Comparison of ENCODE assay signal across 1 cellular context in the genomic region with DNA sequence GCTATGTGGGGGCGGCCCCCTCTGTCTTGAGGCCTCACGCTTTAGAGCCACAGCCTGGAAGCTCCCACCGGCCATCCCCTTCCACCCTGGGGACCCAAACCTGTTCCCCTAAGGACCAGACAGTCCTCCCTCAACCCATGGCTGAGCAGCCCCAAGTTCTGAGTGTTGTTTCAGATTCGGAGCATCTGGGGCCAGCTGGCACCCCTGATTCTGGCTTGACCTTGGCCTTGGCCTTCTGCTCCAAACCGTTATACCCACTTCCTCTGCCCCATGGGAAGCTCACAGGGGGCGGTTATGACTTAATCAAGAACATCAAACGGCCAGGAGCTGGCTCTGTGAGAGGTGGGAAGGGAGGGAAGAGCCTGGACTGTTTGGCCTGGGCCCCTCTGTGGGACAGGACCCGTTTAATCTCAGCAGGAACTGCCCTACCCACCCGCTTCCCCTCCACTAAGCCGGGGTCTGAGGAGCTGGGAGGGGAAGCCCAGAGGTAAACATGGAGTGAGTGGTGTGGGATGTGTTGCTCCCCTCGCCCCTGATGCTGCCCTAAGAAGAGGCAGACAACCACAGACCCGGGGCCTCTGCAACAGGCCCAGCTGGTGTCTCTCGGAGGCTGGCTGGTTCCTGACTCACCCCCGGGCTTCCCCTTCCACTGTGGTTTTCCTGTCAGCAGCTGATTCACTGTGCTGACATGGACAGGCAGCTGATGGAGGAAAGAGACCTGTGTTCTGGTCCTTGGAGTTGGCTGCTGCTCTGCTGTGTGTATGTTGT.
TF ChIP-seq lines count a peak whose summit lies in the region.

No MANE protein-coding gene starts in this region.

TF ChIP-seq in K562, 482 proteins besides CTCF, POLR2A, EP300 and RAD21 (continued from another document and continues in another):
- TF ChIP-seq, protein P1, sequence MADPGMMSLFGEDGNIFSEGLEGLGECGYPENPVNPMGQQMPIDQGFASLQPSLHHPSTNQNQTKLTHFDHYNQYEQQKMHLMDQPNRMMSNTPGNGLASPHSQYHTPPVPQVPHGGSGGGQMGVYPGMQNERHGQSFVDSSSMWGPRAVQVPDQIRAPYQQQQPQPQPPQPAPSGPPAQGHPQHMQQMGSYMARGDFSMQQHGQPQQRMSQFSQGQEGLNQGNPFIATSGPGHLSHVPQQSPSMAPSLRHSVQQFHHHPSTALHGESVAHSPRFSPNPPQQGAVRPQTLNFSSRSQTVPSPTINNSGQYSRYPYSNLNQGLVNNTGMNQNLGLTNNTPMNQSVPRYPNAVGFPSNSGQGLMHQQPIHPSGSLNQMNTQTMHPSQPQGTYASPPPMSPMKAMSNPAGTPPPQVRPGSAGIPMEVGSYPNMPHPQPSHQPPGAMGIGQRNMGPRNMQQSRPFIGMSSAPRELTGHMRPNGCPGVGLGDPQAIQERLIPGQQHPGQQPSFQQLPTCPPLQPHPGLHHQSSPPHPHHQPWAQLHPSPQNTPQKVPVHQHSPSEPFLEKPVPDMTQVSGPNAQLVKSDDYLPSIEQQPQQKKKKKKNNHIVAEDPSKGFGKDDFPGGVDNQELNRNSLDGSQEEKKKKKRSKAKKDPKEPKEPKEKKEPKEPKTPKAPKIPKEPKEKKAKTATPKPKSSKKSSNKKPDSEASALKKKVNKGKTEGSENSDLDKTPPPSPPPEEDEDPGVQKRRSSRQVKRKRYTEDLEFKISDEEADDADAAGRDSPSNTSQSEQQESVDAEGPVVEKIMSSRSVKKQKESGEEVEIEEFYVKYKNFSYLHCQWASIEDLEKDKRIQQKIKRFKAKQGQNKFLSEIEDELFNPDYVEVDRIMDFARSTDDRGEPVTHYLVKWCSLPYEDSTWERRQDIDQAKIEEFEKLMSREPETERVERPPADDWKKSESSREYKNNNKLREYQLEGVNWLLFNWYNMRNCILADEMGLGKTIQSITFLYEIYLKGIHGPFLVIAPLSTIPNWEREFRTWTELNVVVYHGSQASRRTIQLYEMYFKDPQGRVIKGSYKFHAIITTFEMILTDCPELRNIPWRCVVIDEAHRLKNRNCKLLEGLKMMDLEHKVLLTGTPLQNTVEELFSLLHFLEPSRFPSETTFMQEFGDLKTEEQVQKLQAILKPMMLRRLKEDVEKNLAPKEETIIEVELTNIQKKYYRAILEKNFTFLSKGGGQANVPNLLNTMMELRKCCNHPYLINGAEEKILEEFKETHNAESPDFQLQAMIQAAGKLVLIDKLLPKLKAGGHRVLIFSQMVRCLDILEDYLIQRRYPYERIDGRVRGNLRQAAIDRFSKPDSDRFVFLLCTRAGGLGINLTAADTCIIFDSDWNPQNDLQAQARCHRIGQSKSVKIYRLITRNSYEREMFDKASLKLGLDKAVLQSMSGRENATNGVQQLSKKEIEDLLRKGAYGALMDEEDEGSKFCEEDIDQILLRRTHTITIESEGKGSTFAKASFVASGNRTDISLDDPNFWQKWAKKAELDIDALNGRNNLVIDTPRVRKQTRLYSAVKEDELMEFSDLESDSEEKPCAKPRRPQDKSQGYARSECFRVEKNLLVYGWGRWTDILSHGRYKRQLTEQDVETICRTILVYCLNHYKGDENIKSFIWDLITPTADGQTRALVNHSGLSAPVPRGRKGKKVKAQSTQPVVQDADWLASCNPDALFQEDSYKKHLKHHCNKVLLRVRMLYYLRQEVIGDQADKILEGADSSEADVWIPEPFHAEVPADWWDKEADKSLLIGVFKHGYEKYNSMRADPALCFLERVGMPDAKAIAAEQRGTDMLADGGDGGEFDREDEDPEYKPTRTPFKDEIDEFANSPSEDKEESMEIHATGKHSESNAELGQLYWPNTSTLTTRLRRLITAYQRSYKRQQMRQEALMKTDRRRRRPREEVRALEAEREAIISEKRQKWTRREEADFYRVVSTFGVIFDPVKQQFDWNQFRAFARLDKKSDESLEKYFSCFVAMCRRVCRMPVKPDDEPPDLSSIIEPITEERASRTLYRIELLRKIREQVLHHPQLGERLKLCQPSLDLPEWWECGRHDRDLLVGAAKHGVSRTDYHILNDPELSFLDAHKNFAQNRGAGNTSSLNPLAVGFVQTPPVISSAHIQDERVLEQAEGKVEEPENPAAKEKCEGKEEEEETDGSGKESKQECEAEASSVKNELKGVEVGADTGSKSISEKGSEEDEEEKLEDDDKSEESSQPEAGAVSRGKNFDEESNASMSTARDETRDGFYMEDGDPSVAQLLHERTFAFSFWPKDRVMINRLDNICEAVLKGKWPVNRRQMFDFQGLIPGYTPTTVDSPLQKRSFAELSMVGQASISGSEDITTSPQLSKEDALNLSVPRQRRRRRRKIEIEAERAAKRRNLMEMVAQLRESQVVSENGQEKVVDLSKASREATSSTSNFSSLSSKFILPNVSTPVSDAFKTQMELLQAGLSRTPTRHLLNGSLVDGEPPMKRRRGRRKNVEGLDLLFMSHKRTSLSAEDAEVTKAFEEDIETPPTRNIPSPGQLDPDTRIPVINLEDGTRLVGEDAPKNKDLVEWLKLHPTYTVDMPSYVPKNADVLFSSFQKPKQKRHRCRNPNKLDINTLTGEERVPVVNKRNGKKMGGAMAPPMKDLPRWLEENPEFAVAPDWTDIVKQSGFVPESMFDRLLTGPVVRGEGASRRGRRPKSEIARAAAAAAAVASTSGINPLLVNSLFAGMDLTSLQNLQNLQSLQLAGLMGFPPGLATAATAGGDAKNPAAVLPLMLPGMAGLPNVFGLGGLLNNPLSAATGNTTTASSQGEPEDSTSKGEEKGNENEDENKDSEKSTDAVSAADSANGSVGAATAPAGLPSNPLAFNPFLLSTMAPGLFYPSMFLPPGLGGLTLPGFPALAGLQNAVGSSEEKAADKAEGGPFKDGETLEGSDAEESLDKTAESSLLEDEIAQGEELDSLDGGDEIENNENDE (IDR thresholded peaks at IDR 0.05; ENCODE audit: low read depth, low read length) = no peak
- TF ChIP-seq FOSL1 (tag; conservative IDR thresholded peaks at IDR 0.05) (peak; percentile 93), ZNF232 (CRISPR knock-in tag; IDR thresholded peaks at IDR 0.05) (no peak), ESRRA (IDR thresholded peaks at IDR 0.05; ENCODE audit: borderline replicate concordance, low read depth) (peak; percentile 48; the same call in 1 of the 2 replicates), BACH1 (tag; IDR thresholded peaks at IDR 0.05) (peak; percentile 0; the same call in 1 of the 2 replicates), SMAD1 (IDR thresholded peaks at IDR 0.05; ENCODE audit: low read depth, low read length, partially characterized antibody) (no peak), CBFB (CRISPR knock-in tag; IDR thresholded peaks at IDR 0.05) (no peak), ZNF57 (CRISPR knock-in tag; IDR thresholded peaks at IDR 0.05) (no peak), CBFA2T2 (conservative IDR thresholded peaks at IDR 0.05) (peak; percentile 48; the same call in 1 of the 2 replicates), E2F3 (CRISPR knock-in tag; IDR thresholded peaks at IDR 0.05) (no peak), HSF4 (CRISPR knock-in tag; IDR thresholded peaks at IDR 0.05; ENCODE audit: borderline replicate concordance) (no peak), CEBPG (CRISPR knock-in tag; IDR thresholded peaks at IDR 0.05) (no peak), CEBPG (tag; conservative IDR thresholded peaks at IDR 0.05 in 1 of 2, IDR thresholded peaks at IDR 0.05 in 1 of 2) (no peak), TBL1XR1 (IDR thresholded peaks at IDR 0.05; ENCODE audit: low read length in 2 of 2) (no peak), ZNF23 (CRISPR knock-in tag; IDR thresholded peaks at IDR 0.05) (no peak), ZNF780A (CRISPR knock-in tag; IDR thresholded peaks at IDR 0.05) (no peak), CSDE1 (IDR thresholded peaks at IDR 0.05) (no peak), ZNF24 (IDR thresholded peaks at IDR 0.05) (no peak), HDGF (IDR thresholded peaks at IDR 0.05) (no peak), SMARCE1 (IDR thresholded peaks at IDR 0.05) (peak; percentile 62; the same call in 1 of the 2 replicates), ZSCAN29 (IDR thresholded peaks at IDR 0.05) (no peak), RAD51 (IDR thresholded peaks at IDR 0.05; ENCODE audit: borderline replicate concordance, low read depth) (no peak), NFYB (IDR thresholded peaks at IDR 0.05; ENCODE audit: extremely low read depth, insufficient read length) (no peak), NR2C1 (IDR thresholded peaks at IDR 0.05) (no peak), NR2C1 (tag; IDR thresholded peaks at IDR 0.05) (peak; percentile 63; the same call in 1 of the 2 replicates), ZKSCAN1 (IDR thresholded peaks at IDR 0.05; ENCODE audit: low read depth, low read length) (no peak), ATF1 (CRISPR knock-in tag; IDR thresholded peaks at IDR 0.05) (no peak), ATF1 (tag; IDR thresholded peaks at IDR 0.05) (no peak)
- TF ChIP-seq, protein P2, sequence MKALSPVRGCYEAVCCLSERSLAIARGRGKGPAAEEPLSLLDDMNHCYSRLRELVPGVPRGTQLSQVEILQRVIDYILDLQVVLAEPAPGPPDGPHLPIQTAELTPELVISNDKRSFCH (CRISPR knock-in tag; IDR thresholded peaks at IDR 0.05) = no peak
- TF ChIP-seq, protein P2 (tag; IDR thresholded peaks at IDR 0.05) = no peak
- TF ChIP-seq, protein P3, sequence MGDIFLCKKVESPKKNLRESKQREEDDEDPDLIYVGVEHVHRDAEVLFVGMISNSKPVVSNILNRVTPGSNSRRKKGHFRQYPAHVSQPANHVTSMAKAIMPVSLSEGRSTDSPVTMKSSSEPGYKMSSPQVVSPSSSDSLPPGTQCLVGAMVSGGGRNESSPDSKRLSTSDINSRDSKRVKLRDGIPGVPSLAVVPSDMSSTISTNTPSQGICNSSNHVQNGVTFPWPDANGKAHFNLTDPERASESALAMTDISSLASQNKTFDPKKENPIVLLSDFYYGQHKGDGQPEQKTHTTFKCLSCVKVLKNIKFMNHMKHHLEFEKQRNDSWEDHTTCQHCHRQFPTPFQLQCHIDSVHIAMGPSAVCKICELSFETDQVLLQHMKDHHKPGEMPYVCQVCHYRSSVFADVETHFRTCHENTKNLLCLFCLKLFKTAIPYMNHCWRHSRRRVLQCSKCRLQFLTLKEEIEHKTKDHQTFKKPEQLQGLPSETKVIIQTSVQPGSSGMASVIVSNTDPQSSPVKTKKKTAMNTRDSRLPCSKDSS (IDR thresholded peaks at IDR 0.05; ENCODE audit: low read depth, partially characterized antibody) = no peak
- TF ChIP-seq, protein P4, sequence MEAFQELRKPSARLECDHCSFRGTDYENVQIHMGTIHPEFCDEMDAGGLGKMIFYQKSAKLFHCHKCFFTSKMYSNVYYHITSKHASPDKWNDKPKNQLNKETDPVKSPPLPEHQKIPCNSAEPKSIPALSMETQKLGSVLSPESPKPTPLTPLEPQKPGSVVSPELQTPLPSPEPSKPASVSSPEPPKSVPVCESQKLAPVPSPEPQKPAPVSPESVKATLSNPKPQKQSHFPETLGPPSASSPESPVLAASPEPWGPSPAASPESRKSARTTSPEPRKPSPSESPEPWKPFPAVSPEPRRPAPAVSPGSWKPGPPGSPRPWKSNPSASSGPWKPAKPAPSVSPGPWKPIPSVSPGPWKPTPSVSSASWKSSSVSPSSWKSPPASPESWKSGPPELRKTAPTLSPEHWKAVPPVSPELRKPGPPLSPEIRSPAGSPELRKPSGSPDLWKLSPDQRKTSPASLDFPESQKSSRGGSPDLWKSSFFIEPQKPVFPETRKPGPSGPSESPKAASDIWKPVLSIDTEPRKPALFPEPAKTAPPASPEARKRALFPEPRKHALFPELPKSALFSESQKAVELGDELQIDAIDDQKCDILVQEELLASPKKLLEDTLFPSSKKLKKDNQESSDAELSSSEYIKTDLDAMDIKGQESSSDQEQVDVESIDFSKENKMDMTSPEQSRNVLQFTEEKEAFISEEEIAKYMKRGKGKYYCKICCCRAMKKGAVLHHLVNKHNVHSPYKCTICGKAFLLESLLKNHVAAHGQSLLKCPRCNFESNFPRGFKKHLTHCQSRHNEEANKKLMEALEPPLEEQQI (IDR thresholded peaks at IDR 0.05) = no peak
- TF ChIP-seq, protein P5, sequence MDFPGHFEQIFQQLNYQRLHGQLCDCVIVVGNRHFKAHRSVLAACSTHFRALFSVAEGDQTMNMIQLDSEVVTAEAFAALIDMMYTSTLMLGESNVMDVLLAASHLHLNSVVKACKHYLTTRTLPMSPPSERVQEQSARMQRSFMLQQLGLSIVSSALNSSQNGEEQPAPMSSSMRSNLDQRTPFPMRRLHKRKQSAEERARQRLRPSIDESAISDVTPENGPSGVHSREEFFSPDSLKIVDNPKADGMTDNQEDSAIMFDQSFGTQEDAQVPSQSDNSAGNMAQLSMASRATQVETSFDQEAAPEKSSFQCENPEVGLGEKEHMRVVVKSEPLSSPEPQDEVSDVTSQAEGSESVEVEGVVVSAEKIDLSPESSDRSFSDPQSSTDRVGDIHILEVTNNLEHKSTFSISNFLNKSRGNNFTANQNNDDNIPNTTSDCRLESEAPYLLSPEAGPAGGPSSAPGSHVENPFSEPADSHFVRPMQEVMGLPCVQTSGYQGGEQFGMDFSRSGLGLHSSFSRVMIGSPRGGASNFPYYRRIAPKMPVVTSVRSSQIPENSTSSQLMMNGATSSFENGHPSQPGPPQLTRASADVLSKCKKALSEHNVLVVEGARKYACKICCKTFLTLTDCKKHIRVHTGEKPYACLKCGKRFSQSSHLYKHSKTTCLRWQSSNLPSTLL (IDR thresholded peaks at IDR 0.05) = no peak
- TF ChIP-seq, protein P6, sequence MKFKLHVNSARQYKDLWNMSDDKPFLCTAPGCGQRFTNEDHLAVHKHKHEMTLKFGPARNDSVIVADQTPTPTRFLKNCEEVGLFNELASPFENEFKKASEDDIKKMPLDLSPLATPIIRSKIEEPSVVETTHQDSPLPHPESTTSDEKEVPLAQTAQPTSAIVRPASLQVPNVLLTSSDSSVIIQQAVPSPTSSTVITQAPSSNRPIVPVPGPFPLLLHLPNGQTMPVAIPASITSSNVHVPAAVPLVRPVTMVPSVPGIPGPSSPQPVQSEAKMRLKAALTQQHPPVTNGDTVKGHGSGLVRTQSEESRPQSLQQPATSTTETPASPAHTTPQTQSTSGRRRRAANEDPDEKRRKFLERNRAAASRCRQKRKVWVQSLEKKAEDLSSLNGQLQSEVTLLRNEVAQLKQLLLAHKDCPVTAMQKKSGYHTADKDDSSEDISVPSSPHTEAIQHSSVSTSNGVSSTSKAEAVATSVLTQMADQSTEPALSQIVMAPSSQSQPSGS (CRISPR knock-in tag; IDR thresholded peaks at IDR 0.05) = no peak
- TF ChIP-seq, protein P7, sequence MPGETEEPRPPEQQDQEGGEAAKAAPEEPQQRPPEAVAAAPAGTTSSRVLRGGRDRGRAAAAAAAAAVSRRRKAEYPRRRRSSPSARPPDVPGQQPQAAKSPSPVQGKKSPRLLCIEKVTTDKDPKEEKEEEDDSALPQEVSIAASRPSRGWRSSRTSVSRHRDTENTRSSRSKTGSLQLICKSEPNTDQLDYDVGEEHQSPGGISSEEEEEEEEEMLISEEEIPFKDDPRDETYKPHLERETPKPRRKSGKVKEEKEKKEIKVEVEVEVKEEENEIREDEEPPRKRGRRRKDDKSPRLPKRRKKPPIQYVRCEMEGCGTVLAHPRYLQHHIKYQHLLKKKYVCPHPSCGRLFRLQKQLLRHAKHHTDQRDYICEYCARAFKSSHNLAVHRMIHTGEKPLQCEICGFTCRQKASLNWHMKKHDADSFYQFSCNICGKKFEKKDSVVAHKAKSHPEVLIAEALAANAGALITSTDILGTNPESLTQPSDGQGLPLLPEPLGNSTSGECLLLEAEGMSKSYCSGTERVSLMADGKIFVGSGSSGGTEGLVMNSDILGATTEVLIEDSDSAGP (CRISPR knock-in tag; IDR thresholded peaks at IDR 0.05) = no peak
- TF ChIP-seq, protein P8, sequence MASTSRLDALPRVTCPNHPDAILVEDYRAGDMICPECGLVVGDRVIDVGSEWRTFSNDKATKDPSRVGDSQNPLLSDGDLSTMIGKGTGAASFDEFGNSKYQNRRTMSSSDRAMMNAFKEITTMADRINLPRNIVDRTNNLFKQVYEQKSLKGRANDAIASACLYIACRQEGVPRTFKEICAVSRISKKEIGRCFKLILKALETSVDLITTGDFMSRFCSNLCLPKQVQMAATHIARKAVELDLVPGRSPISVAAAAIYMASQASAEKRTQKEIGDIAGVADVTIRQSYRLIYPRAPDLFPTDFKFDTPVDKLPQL (IDR thresholded peaks at IDR 0.05; ENCODE audit: extremely low read depth, insufficient read length) = no peak
